1 cellular context compared by ENCODE assay signal in genomic region chr6:85643530-85644373, GRCh38.
TF ChIP-seq lines count a peak whose summit lies in the region.

No MANE protein-coding gene starts in this region.

TF ChIP-seq in HepG2, 621 proteins besides CTCF, POLR2A, EP300 and RAD21 (continued from another document and continues in another):
- no peak for TF ChIP-seq ZNF646 (CRISPR knock-in tag; IDR thresholded peaks at IDR 0.05)
- TF ChIP-seq PHF20 (CRISPR knock-in tag; IDR thresholded peaks at IDR 0.05): no peak; the same call in 1 of the 2 replicates
- no peak for TF ChIP-seq HNRNPLL (IDR thresholded peaks at IDR 0.05; ENCODE audit: low read depth, low read length, poor library complexity, severe bottlenecking)
- TF ChIP-seq ZNF878 (CRISPR knock-in tag; IDR thresholded peaks at IDR 0.05): peak; percentile 59; the same call in 1 of the 2 replicates
- no peak for TF ChIP-seq TCF12 (IDR thresholded peaks at IDR 0.05)
- TF ChIP-seq TCF12 (CRISPR knock-in tag; IDR thresholded peaks at IDR 0.05): no peak; the same call in 1 of the 2 replicates
- TF ChIP-seq GMEB2 (CRISPR knock-in tag; IDR thresholded peaks at IDR 0.05; ENCODE audit: low read depth): peak; percentile 48; the same call in 1 of the 2 replicates
- TF ChIP-seq THAP11 (CRISPR knock-in tag; IDR thresholded peaks at IDR 0.05): peak; percentile 26
- no peak for TF ChIP-seq KAT7 (CRISPR knock-in tag; IDR thresholded peaks at IDR 0.05; ENCODE audit: borderline replicate concordance)
- no peak; the same call in none of the 2 replicates for TF ChIP-seq MIER3 (CRISPR knock-in tag; IDR thresholded peaks at IDR 0.05; ENCODE audit: borderline replicate concordance)
- TF ChIP-seq BHLHE40 (IDR thresholded peaks at IDR 0.05; ENCODE audit: low read length): peak; percentile 98
- peak; percentile 71; the same call in 1 of the 2 replicates for TF ChIP-seq KLF6 (CRISPR knock-in tag; IDR thresholded peaks at IDR 0.05)
- TF ChIP-seq SMC3 (IDR thresholded peaks at IDR 0.05; ENCODE audit: low read length): peak; percentile 33; the same call in 1 of the 2 replicates
- no peak for TF ChIP-seq CREB1 (IDR thresholded peaks at IDR 0.05)
- TF ChIP-seq CREB1 (CRISPR knock-in tag; IDR thresholded peaks at IDR 0.05): 0 out of 2 replicates have a peak, but pooled peaks have one; percentile 32
- TF ChIP-seq ZBTB4 (CRISPR knock-in tag; IDR thresholded peaks at IDR 0.05; ENCODE audit: borderline replicate concordance): no peak
- TF ChIP-seq XRCC5 (optimal IDR thresholded peaks at IDR 0.05; ENCODE audit: low read length): peak; percentile 78
- no peak for TF ChIP-seq ELK4 (CRISPR knock-in tag; IDR thresholded peaks at IDR 0.05; ENCODE audit: borderline replicate concordance)
- 0 out of 2 replicates have a peak, but pooled peaks have one; percentile 67 for TF ChIP-seq ZBTB1 (CRISPR knock-in tag; IDR thresholded peaks at IDR 0.05; ENCODE audit: borderline replicate concordance)
- 0 out of 2 replicates have a peak, but pooled peaks have one; percentile 9 for TF ChIP-seq RARA (CRISPR knock-in tag; IDR thresholded peaks at IDR 0.05)
- peak; percentile 82 for TF ChIP-seq POGK (CRISPR knock-in tag; conservative IDR thresholded peaks at IDR 0.05)
- TF ChIP-seq ZNF496 (CRISPR knock-in tag; IDR thresholded peaks at IDR 0.05; ENCODE audit: insufficient replicate concordance): no peak
- no peak; the same call in 1 of the 2 replicates for TF ChIP-seq GFI1 (CRISPR knock-in tag; IDR thresholded peaks at IDR 0.05; ENCODE audit: borderline replicate concordance)
- TF ChIP-seq ZNF609 (CRISPR knock-in tag; IDR thresholded peaks at IDR 0.05; ENCODE audit: borderline replicate concordance): peak; percentile 67
- no peak for TF ChIP-seq NFYB (CRISPR knock-in tag; IDR thresholded peaks at IDR 0.05)
- TF ChIP-seq CENPT (CRISPR knock-in tag; IDR thresholded peaks at IDR 0.05; ENCODE audit: low read depth): no peak
- peak; percentile 35; the same call in 1 of the 2 replicates for TF ChIP-seq TBX3 (IDR thresholded peaks at IDR 0.05; ENCODE audit: borderline replicate concordance)
- TF ChIP-seq PHB2 (IDR thresholded peaks at IDR 0.05; ENCODE audit: partially characterized antibody): no peak
- peak; percentile 69; the same call in 1 of the 2 replicates for TF ChIP-seq PRMT3 (CRISPR knock-in tag; IDR thresholded peaks at IDR 0.05; ENCODE audit: borderline replicate concordance, low read depth)
- TF ChIP-seq ZMYM3 (CRISPR knock-in tag; IDR thresholded peaks at IDR 0.05): peak; percentile 82
- TF ChIP-seq SALL2 (CRISPR knock-in tag; IDR thresholded peaks at IDR 0.05): peak; percentile 93; the same call in 1 of the 2 replicates
- TF ChIP-seq DRAP1 (CRISPR knock-in tag; IDR thresholded peaks at IDR 0.05): peak; percentile 64
